ENCODE assay signal across 15 cellular contexts in the genomic region with DNA sequence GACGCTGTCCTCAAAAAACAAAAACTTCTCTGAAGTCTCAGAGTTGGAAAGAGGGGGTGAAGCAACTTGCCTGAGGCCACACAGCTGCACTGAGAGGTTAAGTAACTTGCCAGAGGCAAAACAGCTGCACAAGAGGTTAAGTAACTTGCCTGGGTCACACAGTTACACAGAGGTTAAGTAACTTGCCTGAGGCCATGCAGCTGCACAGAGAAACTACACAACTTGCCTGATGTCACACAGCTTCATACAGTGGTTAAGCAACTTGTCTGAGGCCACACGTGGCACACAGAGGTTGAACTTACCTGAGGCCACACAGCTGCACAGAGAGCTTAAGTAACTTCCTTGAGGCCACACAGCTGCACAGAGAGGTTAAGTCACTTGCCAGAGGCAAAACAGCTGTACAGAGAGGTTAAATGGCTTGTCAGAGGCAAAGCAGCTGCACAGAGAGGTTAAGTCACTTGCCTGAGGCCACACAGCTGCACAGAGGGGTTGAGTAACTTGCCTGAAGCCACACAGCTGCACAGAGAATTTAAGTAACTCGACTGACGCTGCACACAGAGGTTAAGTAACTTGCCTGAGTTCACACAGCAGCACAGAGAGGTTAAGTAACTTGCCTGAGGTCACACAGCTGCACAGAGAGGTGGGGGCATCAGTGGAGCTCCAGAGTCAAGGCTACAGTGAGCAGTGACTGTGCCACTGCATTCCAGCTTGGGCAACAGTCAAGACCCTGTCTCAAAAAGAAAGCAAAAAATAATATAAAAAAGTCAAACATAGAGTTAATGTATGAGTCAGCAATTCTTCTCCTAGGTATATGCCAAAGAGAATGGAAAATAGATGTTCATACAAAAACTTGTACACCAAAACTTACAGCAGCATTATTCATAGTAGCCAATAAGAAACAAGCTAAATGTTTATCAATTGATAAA. TPM values are rescaled to one million over a fixed set of nuclear protein-coding genes. Genes with fewer than 3 reads are reported as not detected.
DNase-seq lines count a peak whose midpoint lies in the region; ATAC-seq and TF ChIP-seq lines count a peak whose summit lies in the region.
"Had no signal": no experiment of that assay in that cellular context is flagged by ENCODE, and none has a peak within 500 bp of the region (broad histone marks: within the 10 kb centered on the region; RNA-seq: fewer than 3 reads in every experiment).

No MANE protein-coding gene starts in this region.

- no peaks in the 10 kb centered on the region for H3K27me3 ChIP-seq in neutrophil
- H3K27me3 ChIP-seq: suprapubic skin had no signal

- H3K4me1 Mint-ChIP-seq in activated CD8-positive, alpha-beta memory T cell treated with anti-CD3 and anti-CD28 coated beads, Interleukin-2, amount 10 ng/mL, durations not matched to agents 7 days and 5 days, result peaks cover 5% of the 10 kb centered on the region
- H3K4me1 Mint-ChIP-seq in brain, result peaks cover 35% of the 10 kb centered on the region
- H3K4me1 Mint-ChIP-seq in T-cell, result no peaks in the 10 kb centered on the region

- no peak for DNase-seq in activated CD8-positive, alpha-beta memory T cell treated with anti-CD3 and anti-CD28 coated beads, Interleukin-2, amount 10 ng/mL, durations not matched to agents 7 days and 5 days
- no peak for DNase-seq in activated CD8-positive, alpha-beta memory T cell treated with anti-CD3 and anti-CD28 coated beads, Interleukin-2, amount 50 U/mL, for 4 hours
- peak; percentile 31 for DNase-seq in NAMALWA (ENCODE audit: low spot score)
- no peak for DNase-seq in activated CD4-positive, alpha-beta T cell treated with anti-CD3 and anti-CD28 coated beads, Interleukin-2, amount 50 U/mL, for 48 hours
- DNase-seq in T-cell, result no peak
- DNase-seq: ACHN; COR-L47; effector memory CD4-positive, alpha-beta T cell; NCI-H2107 had no signal

- H3K36me3 Mint-ChIP-seq in activated CD8-positive, alpha-beta memory T cell treated with anti-CD3 and anti-CD28 coated beads, Interleukin-2, amount 10 ng/mL, durations not matched to agents 7 days and 5 days, result no peaks in the 10 kb centered on the region
- H3K36me3 Mint-ChIP-seq in brain, result no peaks in the 10 kb centered on the region
- no peaks in the 10 kb centered on the region for H3K36me3 Mint-ChIP-seq in T-cell

- H3K4me3 Mint-ChIP-seq in activated CD8-positive, alpha-beta memory T cell treated with anti-CD3 and anti-CD28 coated beads, Interleukin-2, amount 10 ng/mL, durations not matched to agents 7 days and 5 days, result no peak overlapping the region
- H3K4me3 Mint-ChIP-seq in brain (no peak overlapping the region), T-cell (no peak overlapping the region)

- H3K4me3 ChIP-seq in neutrophil (ENCODE audit: low read depth in 1 of 2, low read length in 1 of 2), result no peak overlapping the region
- H3K4me3 ChIP-seq: smooth muscle cell, suprapubic skin had no signal

- H3K9me3 Mint-ChIP-seq in activated CD8-positive, alpha-beta memory T cell treated with anti-CD3 and anti-CD28 coated beads, Interleukin-2, amount 10 ng/mL, durations not matched to agents 7 days and 5 days (ENCODE audit: low read depth), result no peaks in the 10 kb centered on the region
- H3K9me3 Mint-ChIP-seq in brain (peaks cover 0 to 4% (median 0%) of the 10 kb centered on the region in 5 experiments), T-cell (no peaks in the 10 kb centered on the region)
- H3K9me3 Mint-ChIP-seq: activated T-helper 2 cell treated with anti-CD3 and anti-CD28 coated beads, Interferon-gamma antibody, Interleukin-2, Interleukin-4, amounts not matched to agents 10 μg/mL and 5 μg/mL and 100 μg/mL, durations not matched to agents 14 hours and 24 hours and 36 hours had no signal

- POLR2A ChIA-PET in T-cell (lab: Charles Lee), result no interaction called here

- TF ChIP-seq CTCF in brain (conservative IDR thresholded peaks at IDR 0.05) (no peak), neutrophil (IDR thresholded peaks at IDR 0.05) (no peak)

- no peaks in the 10 kb centered on the region for H3K36me3 ChIP-seq in neutrophil
- H3K36me3 ChIP-seq: suprapubic skin had no signal

- no peak overlapping the region for H3K27ac Mint-ChIP-seq in activated CD8-positive, alpha-beta memory T cell treated with anti-CD3 and anti-CD28 coated beads, Interleukin-2, amount 10 ng/mL, durations not matched to agents 7 days and 5 days
- H3K27ac Mint-ChIP-seq in brain, result peak overlapping the region in 3 of 5 experiments; percentile 40 to 96 (median 74)
- H3K27ac Mint-ChIP-seq in T-cell, result no peak overlapping the region
- H3K27ac Mint-ChIP-seq: activated T-helper 2 cell treated with anti-CD3 and anti-CD28 coated beads, Interferon-gamma antibody, Interleukin-2, Interleukin-4, amounts not matched to agents 10 μg/mL and 5 μg/mL and 100 μg/mL, durations not matched to agents 14 hours and 24 hours and 36 hours had no signal

- H3K27ac ChIP-seq in neutrophil, result peak overlapping the region; percentile 60
- H3K27ac ChIP-seq: suprapubic skin had no signal

- H3K4me1 ChIP-seq in neutrophil (ENCODE audit: control insufficient read depth in 1 of 2, insufficient read depth in 1 of 2, low read depth in 1 of 2, low read length in 1 of 2), result peaks cover 38 to 39% of the 10 kb centered on the region in 2 experiments

- CTCF ChIA-PET in activated CD8-positive, alpha-beta memory T cell treated with anti-CD3 and anti-CD28 coated beads, Interleukin-2, amount 10 ng/mL, durations not matched to agents 7 days and 5 days (lab: Charles Lee), result interaction anchor here (0.7 to 2.9 kb wide), 8 partner anchors 8 to 259 kb away, joined by 3 to 8 read pairs (median 4); partner anchors contain the start of gene ACAD9
- CTCF ChIA-PET in T-cell (lab: Charles Lee), result interaction anchor here (0.7 to 0.9 kb wide), 2 partner anchors 11 to 15 kb away, joined by 3 read pairs; no protein-coding TSS in a partner anchor

- ATAC-seq in activated CD8-positive, alpha-beta memory T cell treated with anti-CD3 and anti-CD28 coated beads, Interleukin-2, amount 10 ng/mL, durations not matched to agents 7 days and 5 days, result peak; percentile 16
- no peak for ATAC-seq in T-cell (replicated peaks in 1 of 4)
- no peak for ATAC-seq in GM18868 (IDR thresholded peaks at IDR 0.05; ENCODE audit: unreplicated experiment)

- no peaks in the 10 kb centered on the region for H3K27me3 Mint-ChIP-seq in activated CD8-positive, alpha-beta memory T cell treated with anti-CD3 and anti-CD28 coated beads, Interleukin-2, amount 10 ng/mL, durations not matched to agents 7 days and 5 days
- H3K27me3 Mint-ChIP-seq in brain, result no peaks in the 10 kb centered on the region
- no peaks in the 10 kb centered on the region for H3K27me3 Mint-ChIP-seq in T-cell

- no peaks in the 10 kb centered on the region for H3K9me3 ChIP-seq in neutrophil
- H3K9me3 ChIP-seq: suprapubic skin had no signal

RNA-seq across cellular contexts. Expression of gene ACAD9, which starts 12.0 kb away (rescaled TPM):
- total RNA-seq in activated CD8-positive, alpha-beta memory T cell treated with anti-CD3 and anti-CD28 coated beads, Interleukin-2, amount 10 ng/mL, durations not matched to agents 7 days and 5 days, result 10 to 100 TPM; 61.2 to 68.2 TPM
- polyA plus RNA-seq in brain (ENCODE audit: insufficient read depth, low read depth, low replicate concordance), result 39.9 TPM
- 10 to 100 TPM; 45.1 to 91.5 (median 54.3) TPM for total RNA-seq in T-cell

Comparison
In these comparisons a context has a peak if more than half of its experiments do, and no peak if none do; other contexts are left out.
1. H3K27ac Mint-ChIP-seq: peak in brain (3 of 5); none in activated CD8-positive, alpha-beta memory T cell treated with anti-CD3 and anti-CD28 coated beads, Interleukin-2, amount 10 ng/mL, durations not matched to agents 7 days and 5 days (single experiment) and T-cell (0 of 2).